In the genomic region with DNA sequence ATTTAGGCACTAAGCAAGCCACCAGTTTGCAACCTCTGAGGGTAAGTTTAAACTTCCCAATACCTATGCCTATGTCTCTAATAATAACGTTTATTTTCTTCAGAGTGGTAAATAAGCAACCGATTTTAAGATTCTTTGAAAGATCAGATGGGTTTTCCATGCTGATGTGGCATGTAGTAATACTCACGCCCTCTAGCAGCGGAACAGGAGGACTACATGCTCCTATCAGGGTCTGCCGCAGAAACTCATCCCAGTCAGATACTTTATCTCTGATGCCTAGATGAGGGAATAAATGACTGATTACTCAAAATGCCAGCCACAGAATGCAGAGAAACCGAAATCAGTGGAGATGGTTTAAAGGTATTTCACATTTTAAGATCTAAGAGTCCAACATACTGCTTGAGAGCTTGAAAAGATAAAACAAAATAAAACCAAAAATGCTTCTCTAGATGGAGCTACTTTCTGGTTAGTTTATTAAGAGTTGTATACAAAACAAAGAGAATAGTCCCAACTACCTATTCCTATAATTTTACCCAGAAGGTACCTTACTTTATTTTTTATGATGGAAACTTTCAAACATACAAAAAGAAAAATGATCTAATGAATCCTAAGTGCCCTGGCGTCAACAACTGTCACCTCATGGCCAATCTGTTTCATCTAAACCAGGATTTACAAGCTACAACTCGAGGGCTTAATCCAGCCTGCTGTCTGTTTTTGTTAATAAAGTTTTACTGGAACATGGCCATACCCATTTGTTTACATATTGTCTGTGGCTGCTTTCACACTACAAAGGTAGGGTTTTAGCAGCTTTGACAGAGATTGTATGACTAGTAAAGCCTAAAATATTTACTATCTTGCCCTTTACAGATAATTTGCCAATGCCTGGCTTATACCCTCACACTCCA, we compare ENCODE assay signal across 8 cellular contexts. TPM values are rescaled to one million over a fixed set of nuclear protein-coding genes. Genes with fewer than 3 reads are reported as not detected.
DNase-seq lines count a peak whose midpoint lies in the region; ATAC-seq, FAIRE-seq and TF ChIP-seq lines count a peak whose summit lies in the region.

No MANE protein-coding gene starts in this region.

- no peaks in the 10 kb centered on the region for H3K36me3 ChIP-seq in mucosa of descending colon (ENCODE audit: low read depth)

- H3K9me3 ChIP-seq in mucosa of descending colon, result no peaks in the 10 kb centered on the region

- DNase-seq in D721Med (ENCODE audit: insufficient read length, low spot score) (peak; percentile 29), HCEC 1CT (peak; percentile 60), NCI-H526 treated with DMSO at 0.1 percent for 48 hours (lab: John Stamatoyannopoulos, UW) (peak; percentile 24), mucosa of descending colon (peak in 1 of 3 donors; percentile 56), DMS79 treated with DMSO at 0.1 percent for 48 hours (lab: John Stamatoyannopoulos, UW) (no peak)
- peak; percentile 61 for DNase-seq in activated CD8-positive, alpha-beta memory T cell treated with anti-CD3 and anti-CD28 coated beads for 24 hours
- DNase-seq in stimulated activated CD8-positive, alpha-beta memory T cell treated with anti-CD3 and anti-CD28 coated beads, Interleukin-7, amount 100 ng/mL, for 24 hours (ENCODE audit: low read depth), result peak; percentile 6

- TF ChIP-seq CTCF in D721Med (IDR thresholded peaks at IDR 0.05; ENCODE audit: insufficient read depth, missing control alignments) (peak; percentile 88), mucosa of descending colon (IDR thresholded peaks at IDR 0.05) (peak; percentile 65)

- peak; percentile 87 for ATAC-seq in mucosa of descending colon

- intact Hi-C loops in mucosa of descending colon (cut with DNase I, micrococcal nuclease), result loop anchor here in 1 of 2 donors (10.0 kb wide), 1 partner anchor 190 kb away; no protein-coding TSS in a partner anchor

- FAIRE-seq in D721Med (lab: Jason Lieb, UNC) (peak; percentile 93), endometrium (lab: Jason Lieb, UNC) (peak; percentile 88)

- H3K4me1 ChIP-seq in mucosa of descending colon (ENCODE audit: low read depth), result no peaks in the 10 kb centered on the region

- no peak overlapping the region for H3K4me3 ChIP-seq in mucosa of descending colon

RNA-seq across cellular contexts. Expression of a gene that starts 37.5 kb away (rescaled TPM):
- total RNA-seq in mucosa of descending colon, result 10 to 100 TPM in 2 of 3 donors, 1 to 10 TPM in 1; 9.3 to 14.8 (median 11.1) TPM
